Comparison of ENCODE assay signal across 10 cellular contexts in the genomic region with DNA sequence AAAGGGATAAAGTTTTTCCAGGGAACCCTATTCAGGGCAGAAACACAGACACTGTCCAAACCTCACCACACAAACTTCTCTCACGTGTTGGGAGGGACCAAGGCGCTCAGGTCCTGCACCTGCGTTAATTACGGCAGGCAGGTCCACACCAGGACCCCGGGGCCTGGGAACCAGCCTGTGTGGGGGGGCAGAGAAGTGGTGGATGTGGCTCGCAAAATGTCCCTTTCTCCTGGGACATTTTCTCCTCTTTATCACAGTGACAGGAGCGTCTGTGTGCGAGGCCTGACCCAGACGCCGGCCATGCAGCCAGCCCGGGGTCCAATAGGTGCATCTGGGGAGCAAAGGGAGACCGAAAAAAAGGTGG.
DNase-seq lines count a peak whose midpoint lies in the region; ATAC-seq and TF ChIP-seq lines count a peak whose summit lies in the region.
"Had no signal": no experiment of that assay in that cellular context is flagged by ENCODE, and none has a peak within 500 bp of the region (broad histone marks: within the 10 kb centered on the region; RNA-seq: fewer than 3 reads in every experiment).

No MANE protein-coding gene starts in this region.

- H3K4me2 ChIP-seq in mesendoderm (ENCODE audit: low read length), result no peak overlapping the region

- no peak overlapping the region for H3K9ac ChIP-seq in mesendoderm (ENCODE audit: low read length)

- H2AK5ac ChIP-seq in mesendoderm (ENCODE audit: low read length), result no peak overlapping the region

- H3K18ac ChIP-seq in mesendoderm (ENCODE audit: low read length), result no peak overlapping the region

- 6% methylated on average over 12 of the region's 12 CpGs for WGBS in right cardiac atrium
- WGBS in upper lobe of left lung, 2 donors, result 5 to 14% methylated on average over 6 to 12 of the region's 12 CpGs
- no CpG with 5 or more reads among the region's 12 CpGs for WGBS in mesendoderm (ENCODE audit: extremely low coverage, insufficient coverage, low lambda C conversion rate)

- ATAC-seq in right cardiac atrium (no peak), left cardiac atrium (no peak), lower lobe of right lung (peak in 1 of 2 donors; percentile 15), upper lobe of left lung (ENCODE audit: low FRiP score in 2 of 2) (no peak), GM18520 (IDR thresholded peaks at IDR 0.05; ENCODE audit: unreplicated experiment) (no peak)
- no peak for ATAC-seq in activated T-helper 17 cell treated with anti-CD3 and anti-CD28 coated beads, Interleukin-2, amount 50 U/mL, for 72 hours (replicated peaks)

- H3K9me3 ChIP-seq in right cardiac atrium (ENCODE audit: control insufficient read depth, low read length), result no peaks in the 10 kb centered on the region
- H3K9me3 ChIP-seq in lower lobe of right lung, result no peaks in the 10 kb centered on the region
- peaks cover 0 to 5% (median 1%) of the 10 kb centered on the region in 4 donors for H3K9me3 ChIP-seq in upper lobe of left lung

- TF ChIP-seq EP300 in upper lobe of left lung (IDR thresholded peaks at IDR 0.05), result no peak

- H3K9me3 Mint-ChIP-seq in activated T-helper 17 cell treated with anti-CD3 and anti-CD28 coated beads, Interleukin-2, amount 50 U/mL, for 72 hours, result peaks cover 9% of the 10 kb centered on the region

- no peaks in the 10 kb centered on the region for H3K27me3 Mint-ChIP-seq in activated T-helper 17 cell treated with anti-CD3 and anti-CD28 coated beads, Interleukin-2, amount 50 U/mL, for 72 hours

- H3K56ac ChIP-seq in mesendoderm (ENCODE audit: low read length), result no peak overlapping the region

- H3K27ac Mint-ChIP-seq in activated T-helper 17 cell treated with anti-CD3 and anti-CD28 coated beads, Interleukin-2, amount 50 U/mL, for 72 hours, result peak overlapping the region; percentile 76
- H3K27ac Mint-ChIP-seq: nephron progenitor cell had no signal

- no peak overlapping the region for H3K4ac ChIP-seq in mesendoderm (ENCODE audit: low read depth, low read length)

- no peaks in the 10 kb centered on the region for H3K79me1 ChIP-seq in mesendoderm (ENCODE audit: low read length)

- no peak overlapping the region for H2BK120ac ChIP-seq in mesendoderm (ENCODE audit: low read depth, low read length)

- H3K4me3 ChIP-seq in right cardiac atrium (ENCODE audit: low read length), result peak overlapping the region; percentile 56
- peak overlapping the region; percentile 67 for H3K4me3 ChIP-seq in lower lobe of right lung
- H3K4me3 ChIP-seq in upper lobe of left lung, result peak overlapping the region in 3 of 4 donors; percentile 65 to 71 (median 70)
- no peak overlapping the region for H3K4me3 ChIP-seq in mesendoderm (ENCODE audit: low read length)

- H4K8ac ChIP-seq in mesendoderm (ENCODE audit: low read depth, low read length), result no peak overlapping the region

- intact Hi-C loops in right cardiac atrium (cut with DNase I), result no loop called here
- intact Hi-C loops in left cardiac atrium (cut with DNase I), result loop anchor here in 1 of 2 donors (10.0 kb wide), 1 partner anchor 120 kb away; a partner anchor contains a TSS
- intact Hi-C loops in lower lobe of right lung (cut with DNase I), result no loop called here

- TF ChIP-seq POLR2A in upper lobe of left lung (IDR thresholded peaks at IDR 0.05), result no peak

- H3K27ac ChIP-seq in right cardiac atrium (ENCODE audit: low read length), result peak overlapping the region; percentile 54
- peak overlapping the region; percentile 94 for H3K27ac ChIP-seq in lower lobe of right lung
- H3K27ac ChIP-seq in upper lobe of left lung, result peak overlapping the region in 3 of 4 donors; percentile 89 to 93 (median 90)
- no peak overlapping the region for H3K27ac ChIP-seq in mesendoderm (ENCODE audit: low read depth, low read length)

- H2BK15ac ChIP-seq in mesendoderm (replicated peaks; ENCODE audit: low read depth), result no peak overlapping the region

- H3K36me3 ChIP-seq in lower lobe of right lung (no peaks in the 10 kb centered on the region), upper lobe of left lung (no peaks in the 10 kb centered on the region), mesendoderm (ENCODE audit: control insufficient read depth, insufficient read depth, low read length) (no peaks in the 10 kb centered on the region)

- H3K4me3 Mint-ChIP-seq in activated T-helper 17 cell treated with anti-CD3 and anti-CD28 coated beads, Interleukin-2, amount 50 U/mL, for 72 hours, result peak overlapping the region; percentile 81
- H3K4me3 Mint-ChIP-seq: nephron progenitor cell had no signal

- no peak overlapping the region for H2BK5ac ChIP-seq in mesendoderm (ENCODE audit: low read length)

- TF ChIP-seq CTCF in lower lobe of right lung (IDR thresholded peaks at IDR 0.05) (no peak), upper lobe of left lung (IDR thresholded peaks at IDR 0.05) (no peak)

- H3K27me3 ChIP-seq in right cardiac atrium (ENCODE audit: control insufficient read depth, insufficient read depth), result no peaks in the 10 kb centered on the region
- no peaks in the 10 kb centered on the region for H3K27me3 ChIP-seq in lower lobe of right lung (ENCODE audit: low read depth)
- H3K27me3 ChIP-seq in upper lobe of left lung, result no peaks in the 10 kb centered on the region
- no peaks in the 10 kb centered on the region for H3K27me3 ChIP-seq in mesendoderm (ENCODE audit: insufficient read depth, low read length, poor library complexity)

- DNase-seq in right cardiac atrium (peak in 1 of 3 donors; percentile 57), left cardiac atrium (no peak), lower lobe of right lung (no peak), upper lobe of left lung (peak in 1 of 2 donors; percentile 28), mesendoderm (no peak), SKM-1 treated with dmso at 0.1 percent for 144 hours (lab: John Stamatoyannopoulos, UW; ENCODE audit: unreplicated experiment) (no peak)
- DNase-seq: NCI-H2029 treated with DMSO at 0.1 percent for 48 hours, nephron progenitor cell had no signal

- H3K4me1 Mint-ChIP-seq in activated T-helper 17 cell treated with anti-CD3 and anti-CD28 coated beads, Interleukin-2, amount 50 U/mL, for 72 hours, result no peaks in the 10 kb centered on the region
- H3K4me1 Mint-ChIP-seq: nephron progenitor cell had no signal

- no peaks in the 10 kb centered on the region for H3K4me1 ChIP-seq in right cardiac atrium (ENCODE audit: control insufficient read depth, insufficient read depth, low read length)
- peaks cover 15% of the 10 kb centered on the region for H3K4me1 ChIP-seq in lower lobe of right lung
- H3K4me1 ChIP-seq in upper lobe of left lung, result peaks cover 0 to 17% (median 6%) of the 10 kb centered on the region in 4 donors
- H3K4me1 ChIP-seq in mesendoderm (ENCODE audit: control insufficient read depth, low read depth, low read length), result no peaks in the 10 kb centered on the region

- H3K79me2 ChIP-seq in mesendoderm (ENCODE audit: control insufficient read depth, insufficient read depth, low read length), result no peaks in the 10 kb centered on the region

- H4K5ac ChIP-seq in mesendoderm (ENCODE audit: low read length), result no peak overlapping the region

- no peaks in the 10 kb centered on the region for H3K36me3 Mint-ChIP-seq in activated T-helper 17 cell treated with anti-CD3 and anti-CD28 coated beads, Interleukin-2, amount 50 U/mL, for 72 hours (ENCODE audit: low read depth)

- H3K23ac ChIP-seq in mesendoderm (ENCODE audit: low read length), result no peak overlapping the region
